In genomic region chr3:50319181-50319871, GRCh38 we compare ENCODE assay signal across 10 cellular contexts. TPM values are rescaled to one million over a fixed set of nuclear protein-coding genes. Genes with fewer than 3 reads are reported as not detected.
DNase-seq lines count a peak whose midpoint lies in the region; ATAC-seq, FAIRE-seq and TF ChIP-seq lines count a peak whose summit lies in the region.
"Had no signal": no experiment of that assay in that cellular context is flagged by ENCODE, and none has a peak within 500 bp of the region (broad histone marks: within the 10 kb centered on the region; RNA-seq: fewer than 3 reads in every experiment).

No MANE protein-coding gene starts in this region.

- no peak overlapping the region for H2BK5ac ChIP-seq in H1 (ENCODE audit: low read depth, low read length)

- CTCF ChIA-PET in H1 (lab: Charles Lee; ENCODE audit: partially characterized antibody) = interaction anchor here (0.6 to 3.9 kb wide), 9 partner anchors 9 to 198 kb away, joined by 3 to 17 read pairs (median 4); partner anchors contain the start of genes HYAL1 and TUSC2

- peaks cover 19 to 35% of the 10 kb centered on the region in 2 experiments for H4K20me1 ChIP-seq in H1 (replicated peaks in 1 of 2; ENCODE audit: control insufficient read depth in 1 of 2, insufficient read depth in 2 of 2, low read length in 2 of 2)
- no peaks in the 10 kb centered on the region for H4K20me1 ChIP-seq in neural cell (ENCODE audit: insufficient read depth)

- H3K36me3 ChIP-seq in ACC112 (ENCODE audit: insufficient read depth, low read length) (peaks cover 10% of the 10 kb centered on the region; the same call in 1 of the 2 replicates), HUES6 (ENCODE audit: control insufficient read depth, insufficient read depth, low read length) (peaks cover 46% of the 10 kb centered on the region), H1 (ENCODE audit: control insufficient read depth in 2 of 4, insufficient read depth in 4 of 4, low read length in 3 of 4) (peaks cover 16 to 34% (median 28%) of the 10 kb centered on the region in 4 experiments), neural cell (ENCODE audit: insufficient read depth, low read length) (no peaks in the 10 kb centered on the region), gastroesophageal sphincter (peaks cover 0 to 53% of the 10 kb centered on the region in 2 donors)

- no peaks in the 10 kb centered on the region for H3K9me2 ChIP-seq in neural cell (ENCODE audit: insufficient read depth, low read length)

- H2BK15ac ChIP-seq in H1 (ENCODE audit: low read length) = 0 out of 2 replicates have a peak overlapping the region, but pooled peaks have one; percentile 55

- no peak overlapping the region; the same call in 1 of the 2 replicates for H4K8ac ChIP-seq in H1 (ENCODE audit: extremely low read depth, insufficient read depth, low read length)

- no peak overlapping the region for H3K14ac ChIP-seq in H1 (ENCODE audit: insufficient read length)

- FAIRE-seq in H1 (lab: Jason Lieb, UNC) = no peak
- FAIRE-seq: small intestine had no signal

- DNase-seq in H1 (ENCODE audit: low read depth in 1 of 2, low spot score in 2 of 2) (no peak), Ammon's horn (ENCODE audit: low spot score) (no peak)
- DNase-seq: activated CD8-positive, alpha-beta memory T cell treated with anti-CD3 and anti-CD28 coated beads for 24 hours; small intestine had no signal

- H4K5ac ChIP-seq in H1 (ENCODE audit: insufficient read length, low read depth, low read length) = no peak overlapping the region

- H3K9ac ChIP-seq in HUES6 (ENCODE audit: low read length) (no peak overlapping the region), H1 (replicated peaks in 1 of 4; ENCODE audit: extremely low read depth in 1 of 4, low read depth in 3 of 4, low read length in 3 of 4) (no peak overlapping the region), neural cell (ENCODE audit: low read length) (no peak overlapping the region)

- no peak for TF ChIP-seq POLR2A in H1 (IDR thresholded peaks at IDR 0.05; ENCODE audit: control extremely low read depth in 1 of 2, low read depth in 2 of 2, low read length in 2 of 2)
- no peak for TF ChIP-seq POLR2A in GM18505 (IDR thresholded peaks at IDR 0.05; ENCODE audit: borderline replicate concordance, extremely low read depth, insufficient read depth, insufficient read length)
- no peak for TF ChIP-seq POLR2A in gastroesophageal sphincter (IDR thresholded peaks at IDR 0.05)

- ATAC-seq in GM18505 (IDR thresholded peaks at IDR 0.05; ENCODE audit: unreplicated experiment) (no peak), gastroesophageal sphincter (no peak), HG03571 (IDR thresholded peaks at IDR 0.05; ENCODE audit: unreplicated experiment) (no peak)

- TF ChIP-seq EP300 in H1 (IDR thresholded peaks at IDR 0.05; ENCODE audit: borderline replicate concordance in 1 of 2, low read depth in 2 of 2, low read length in 2 of 2) (no peak), neural cell (conservative IDR thresholded peaks at IDR 0.05; ENCODE audit: poor library complexity, severe bottlenecking) (no peak), gastroesophageal sphincter (IDR thresholded peaks at IDR 0.05) (no peak)

- H3K27ac ChIP-seq in ACC112 (ENCODE audit: low read depth, low read length) (no peak overlapping the region), HUES6 (ENCODE audit: low read depth, low read length) (no peak overlapping the region), H1 (ENCODE audit: low read depth, low read length) (0 out of 2 replicates have a peak overlapping the region, but pooled peaks have one; percentile 32), neural cell (ENCODE audit: low read length) (no peak overlapping the region), gastroesophageal sphincter (peak overlapping the region in 2 of 4 donors; percentile 4 to 97)

- H3K4me3 ChIP-seq in ACC112 (ENCODE audit: low read depth, low read length) (peak overlapping the region; percentile 84; the same call in 1 of the 2 replicates), HUES6 (ENCODE audit: low read depth, low read length) (peak overlapping the region; percentile 76; the same call in 1 of the 2 replicates), H1 (ENCODE audit: extremely low read depth in 1 of 4, insufficient read depth in 2 of 4, low read depth in 3 of 4, low read length in 4 of 4) (no peak overlapping the region), neural cell (ENCODE audit: low read length) (peak overlapping the region; percentile 93), gastroesophageal sphincter (peak overlapping the region in 1 of 2 donors; percentile 89)

- H3K79me2 ChIP-seq in ACC112 (ENCODE audit: control insufficient read depth, insufficient read depth, low read length, unreplicated experiment) (peaks cover 22% of the 10 kb centered on the region), H1 (ENCODE audit: control insufficient read depth in 1 of 2, insufficient read depth in 2 of 2, low read length in 2 of 2) (peaks cover 0 to 25% of the 10 kb centered on the region in 2 experiments; a peak in 3 of 4 replicates), neural cell (replicated peaks; ENCODE audit: insufficient read depth, low read length) (peaks cover 23% of the 10 kb centered on the region)

- H2BK120ac ChIP-seq in H1 (replicated peaks; ENCODE audit: low read depth, low read length) = no peak overlapping the region

- H3K4ac ChIP-seq in H1 (replicated peaks; ENCODE audit: insufficient read length, low read depth, low read length) = no peak overlapping the region

- no peaks in the 10 kb centered on the region for H3F3A ChIP-seq in neural cell (ENCODE audit: insufficient read depth, low read length, poor library complexity, severe bottlenecking)

- no peak overlapping the region for H4K91ac ChIP-seq in H1 (replicated peaks; ENCODE audit: insufficient read length, low read length)

- peak overlapping the region in 1 of 2 experiments; percentile 97; a peak in 2 of 4 replicates for H3K4me2 ChIP-seq in H1 (ENCODE audit: insufficient read depth in 1 of 2, low read depth in 2 of 2, low read length in 2 of 2)
- no peak overlapping the region for H3K4me2 ChIP-seq in neural cell (ENCODE audit: low read length)

- TF ChIP-seq RAD21 in H1 (IDR thresholded peaks at IDR 0.05 in 1 of 2, conservative IDR thresholded peaks at IDR 0.05 in 1 of 2; ENCODE audit: low read depth in 2 of 2, low read length in 2 of 2) (no peak), neural cell (conservative IDR thresholded peaks at IDR 0.05) (no peak)

- H3K56ac ChIP-seq in H1 (replicated peaks; ENCODE audit: insufficient read length, low read depth, low read length) = no peak overlapping the region

- 96% methylated on average over 15 of the region's 15 CpGs; no CpG with 5 or more reads in 1 of the 2 experiments for WGBS in H1 (ENCODE audit: extremely low coverage in 1 of 2, insufficient coverage in 1 of 2, insufficient read length in 1 of 2, insufficient replicate concordance in 2 of 2, low coverage in 1 of 2, low lambda C conversion rate in 2 of 2, missing lambda C conversion rate in 1 of 2), 2 experiments
- 81 to 85% methylated on average over 5 to 9 of the region's 15 CpGs for WGBS in gastroesophageal sphincter (ENCODE audit: low coverage in 1 of 2), 2 donors

- H3K9me3 ChIP-seq in HUES6 (ENCODE audit: control insufficient read depth, insufficient read depth, low read depth, low read length) (no peaks in the 10 kb centered on the region), H1 (ENCODE audit: insufficient read depth in 2 of 2, low read depth in 1 of 2, low read length in 1 of 2) (no peaks in the 10 kb centered on the region), neural cell (ENCODE audit: low read length) (no peaks in the 10 kb centered on the region), gastroesophageal sphincter (no peaks in the 10 kb centered on the region)

- TF ChIP-seq CTCF in H1 (IDR thresholded peaks at IDR 0.05; ENCODE audit: control extremely low read depth in 1 of 3, insufficient read depth in 1 of 3, low read depth in 1 of 3, low read length in 3 of 3) (no peak), neural cell (IDR thresholded peaks at IDR 0.05; ENCODE audit: poor library complexity, severe bottlenecking) (no peak), gastroesophageal sphincter (IDR thresholded peaks at IDR 0.05) (no peak)

- H2AK5ac ChIP-seq in H1 (ENCODE audit: low read depth, low read length) = no peak overlapping the region

- H3K27me3 ChIP-seq in ACC112 (ENCODE audit: insufficient read depth, low read length) = no peaks in the 10 kb centered on the region
- H3K27me3 ChIP-seq in HUES6 (ENCODE audit: control insufficient read depth, insufficient read depth, low read length) = no peaks in the 10 kb centered on the region
- H3K27me3 ChIP-seq in H1 (replicated peaks in 1 of 4; ENCODE audit: control insufficient read depth in 3 of 4, extremely low read depth in 1 of 4, insufficient read depth in 3 of 4, low read length in 3 of 4) = no peaks in the 10 kb centered on the region
- no peaks in the 10 kb centered on the region for H3K27me3 ChIP-seq in neural cell (ENCODE audit: insufficient read depth, low read depth, low read length)
- H3K27me3 ChIP-seq in gastroesophageal sphincter = no peaks in the 10 kb centered on the region

- peaks cover 17% of the 10 kb centered on the region for H3K23me2 ChIP-seq in H1 (ENCODE audit: low read depth, low read length)

- POLR2A ChIA-PET in H1 (lab: Charles Lee; ENCODE audit: partially characterized antibody) = interaction anchor here (0.8 to 12.6 kb wide), 7 partner anchors 10 to 68 kb away, joined by 3 to 149 read pairs (median 5); partner anchors contain the start of genes HYAL1, HYAL3, NAA80 and TUSC2

- H3K79me1 ChIP-seq in H1 (ENCODE audit: low read depth, low read length) = peaks cover 20% of the 10 kb centered on the region

- H2BK12ac ChIP-seq in H1 (ENCODE audit: low read depth, low read length) = no peak overlapping the region

- H2AFZ ChIP-seq in ACC112 (ENCODE audit: low read length, unreplicated experiment) = no peak overlapping the region
- no peak overlapping the region for H2AFZ ChIP-seq in H1 (ENCODE audit: low read length)
- H2AFZ ChIP-seq in neural cell (ENCODE audit: low read depth, low read length) = no peak overlapping the region

- H3K4me1 ChIP-seq in ACC112 (ENCODE audit: control insufficient read depth, insufficient read depth, low read length, unreplicated experiment) = peaks cover 40% of the 10 kb centered on the region
- peaks cover 36% of the 10 kb centered on the region for H3K4me1 ChIP-seq in HUES6 (ENCODE audit: control insufficient read depth, insufficient read depth, low read length)
- peaks cover 0 to 33% (median 19%) of the 10 kb centered on the region in 4 experiments; a peak in 6 of 7 replicates for H3K4me1 ChIP-seq in H1 (replicated peaks in 1 of 4; ENCODE audit: control insufficient read depth in 3 of 4, insufficient read depth in 4 of 4, low read length in 3 of 4)
- H3K4me1 ChIP-seq in gastroesophageal sphincter = peaks cover 0 to 74% (median 44%) of the 10 kb centered on the region in 3 donors

- no peak overlapping the region for H3K23ac ChIP-seq in H1 (ENCODE audit: insufficient read length)

- H3K18ac ChIP-seq in H1 (ENCODE audit: extremely low read depth, low read length) = no peak overlapping the region

- no peak overlapping the region for H2BK20ac ChIP-seq in H1 (ENCODE audit: low read length)

RNA-seq across cellular contexts. Expression of gene HYAL2, which starts 3.2 kb away (rescaled TPM):
- total RNA-seq in H1 (2021; fragmentation: NEBNext Ultra II Directional; extraction: Animal tissue kit (Norgen Biotek cat#: 25700)) = 51.9 and 52.2 TPM in 2 replicates
- 176 and 199 TPM in 2 replicates for polyA plus RNA-seq in H1 (2011; rRNA removed)
- polyA plus RNA-seq in H1 (2011; cell fraction: cytosol; rRNA removed) = 123 TPM
- 151 TPM for polyA plus RNA-seq in H1 (2011; cell fraction: nucleus; rRNA removed)
- 31.1 to 66.1 TPM (median 59.2 TPM) in 4 replicates for polyA plus RNA-seq in H1 (2012, experiment 1 of 2)
- polyA plus RNA-seq in H1 (2012, experiment 2 of 2) = 59.1 TPM
- polyA plus RNA-seq in H1 (2013, experiment 1 of 2) = 78.6 TPM
- polyA plus RNA-seq in H1 (2013, experiment 2 of 2) = 81.3 TPM
- 73.6 and 96.1 TPM in 2 replicates for polyA minus RNA-seq in H1 (2011; rRNA and poly(A)+ RNA removed)
- polyA minus RNA-seq in H1 (2011; cell fraction: cytosol; rRNA and poly(A)+ RNA removed) = 48.2 TPM
- polyA minus RNA-seq in H1 (2011; cell fraction: nucleus; rRNA and poly(A)+ RNA removed) = 64.4 TPM
- polyA plus RNA-seq in neural cell = 116 and 138 TPM in 2 replicates
- 84.5 and 95.7 TPM in 2 replicates for polyA minus RNA-seq in neural cell
- 10 to 100 TPM; 37.2 to 87.0 (median 74.8) TPM for total RNA-seq in gastroesophageal sphincter

RNA-seq across cellular contexts. Expression of gene TUSC2, which starts 8.7 kb away (rescaled TPM):
- 30.8 and 33.3 TPM in 2 replicates for total RNA-seq in H1 (2021; fragmentation: NEBNext Ultra II Directional; extraction: Animal tissue kit (Norgen Biotek cat#: 25700))
- polyA plus RNA-seq in H1 (2011; rRNA removed) (65.4 and 73.6 TPM in 2 replicates), neural cell (88.8 and 106 TPM in 2 replicates)
- polyA plus RNA-seq in H1 (2011; cell fraction: cytosol; rRNA removed) = 61.2 TPM
- polyA plus RNA-seq in H1 (2011; cell fraction: nucleus; rRNA removed) = 48.4 TPM
- polyA plus RNA-seq in H1 (2012, experiment 1 of 2) = 37.2 to 43.9 TPM (median 39.9 TPM) in 4 replicates
- polyA plus RNA-seq in H1 (2012, experiment 2 of 2) = 39.5 TPM
- 27.0 TPM for polyA plus RNA-seq in H1 (2013, experiment 1 of 2)
- 26.3 TPM for polyA plus RNA-seq in H1 (2013, experiment 2 of 2)
- polyA minus RNA-seq in H1 (2011; rRNA and poly(A)+ RNA removed) = 23.2 and 29.9 TPM in 2 replicates
- 10.8 TPM for polyA minus RNA-seq in H1 (2011; cell fraction: cytosol; rRNA and poly(A)+ RNA removed)
- polyA minus RNA-seq in H1 (2011; cell fraction: nucleus; rRNA and poly(A)+ RNA removed) = 14.3 TPM
- 28.6 and 35.3 TPM in 2 replicates for polyA minus RNA-seq in neural cell
- 10 to 100 TPM; 23.8 to 36.2 (median 31.3) TPM for total RNA-seq in gastroesophageal sphincter

RNA-seq across cellular contexts. Expression of gene HYAL1, which starts 16.0 kb away (rescaled TPM):
- 1.7 and 2.0 TPM in 2 replicates for total RNA-seq in H1 (2021; fragmentation: NEBNext Ultra II Directional; extraction: Animal tissue kit (Norgen Biotek cat#: 25700))
- polyA plus RNA-seq in H1 (2011; rRNA removed) (5.4 and 9.1 TPM in 2 replicates), neural cell (2.2 and 4.7 TPM in 2 replicates)
- polyA plus RNA-seq in H1 (2011; cell fraction: cytosol; rRNA removed) = 5.7 TPM
- 6.6 TPM for polyA plus RNA-seq in H1 (2011; cell fraction: nucleus; rRNA removed)
- polyA plus RNA-seq in H1 (2012, experiment 1 of 2) = 3.9 to 4.4 TPM (median 4.0 TPM) in 4 replicates
- polyA plus RNA-seq in H1 (2012, experiment 2 of 2) = 2.7 TPM
- polyA plus RNA-seq in H1 (2013, experiment 1 of 2) = 4.9 TPM
- polyA plus RNA-seq in H1 (2013, experiment 2 of 2) = 4.1 TPM
- polyA minus RNA-seq in H1 (2011; rRNA and poly(A)+ RNA removed) = 5.0 and 5.9 TPM in 2 replicates
- polyA minus RNA-seq in H1 (2011; cell fraction: cytosol; rRNA and poly(A)+ RNA removed) = 4.9 TPM
- polyA minus RNA-seq in H1 (2011; cell fraction: nucleus; rRNA and poly(A)+ RNA removed) = 6.2 TPM
- polyA minus RNA-seq in neural cell = 3.2 and 3.6 TPM in 2 replicates
- total RNA-seq in gastroesophageal sphincter = 10 to 100 TPM in 2 of 4 donors, 1 to 10 TPM in 2; 4.8 to 12.3 (median 7.9) TPM

RNA-seq across cellular contexts. Expression of gene HYAL3, which starts 20.1 kb away (rescaled TPM):
- 3.2 and 4.9 TPM in 2 replicates for total RNA-seq in H1 (2021; fragmentation: NEBNext Ultra II Directional; extraction: Animal tissue kit (Norgen Biotek cat#: 25700))
- polyA plus RNA-seq in H1 (2011; rRNA removed) (12.2 and 13.0 TPM in 2 replicates), neural cell (8.8 and 9.1 TPM in 2 replicates)
- 7.5 TPM for polyA plus RNA-seq in H1 (2011; cell fraction: cytosol; rRNA removed)
- 9.4 TPM for polyA plus RNA-seq in H1 (2011; cell fraction: nucleus; rRNA removed)
- polyA plus RNA-seq in H1 (2012, experiment 1 of 2) = 3.3 to 4.6 TPM (median 4.3 TPM) in 4 replicates
- polyA plus RNA-seq in H1 (2012, experiment 2 of 2) = 6.7 TPM
- 3.5 TPM for polyA plus RNA-seq in H1 (2013, experiment 1 of 2)
- 3.8 TPM for polyA plus RNA-seq in H1 (2013, experiment 2 of 2)
- 2.1 and 6.2 TPM in 2 replicates for polyA minus RNA-seq in H1 (2011; rRNA and poly(A)+ RNA removed)
- polyA minus RNA-seq in H1 (2011; cell fraction: cytosol; rRNA and poly(A)+ RNA removed) = 5.6 TPM
- 5.2 TPM for polyA minus RNA-seq in H1 (2011; cell fraction: nucleus; rRNA and poly(A)+ RNA removed)
- polyA minus RNA-seq in neural cell = 2.7 and 6.1 TPM in 2 replicates
- total RNA-seq in gastroesophageal sphincter = 1 to 10 TPM; 2.4 to 8.8 (median 4.0) TPM

RNA-seq across cellular contexts. Expression of gene NAA80, which starts 20.1 kb away (rescaled TPM):
- total RNA-seq in H1 (2021; fragmentation: NEBNext Ultra II Directional; extraction: Animal tissue kit (Norgen Biotek cat#: 25700)) = 10.1 and 11.3 TPM in 2 replicates
- polyA plus RNA-seq in H1 (2011; rRNA removed) (16.7 and 23.9 TPM in 2 replicates), neural cell (4.6 and 5.3 TPM in 2 replicates)
- polyA plus RNA-seq in H1 (2011; cell fraction: cytosol; rRNA removed) = 12.0 TPM
- polyA plus RNA-seq in H1 (2011; cell fraction: nucleus; rRNA removed) = 36.5 TPM
- 5.4 to 12.0 TPM (median 10.1 TPM) in 4 replicates for polyA plus RNA-seq in H1 (2012, experiment 1 of 2)
- polyA plus RNA-seq in H1 (2012, experiment 2 of 2) = 10.8 TPM
- 10.9 TPM for polyA plus RNA-seq in H1 (2013, experiment 1 of 2)
- polyA plus RNA-seq in H1 (2013, experiment 2 of 2) = 11.2 TPM
- polyA minus RNA-seq in H1 (2011; rRNA and poly(A)+ RNA removed) = 7.2 and 13.4 TPM in 2 replicates
- polyA minus RNA-seq in H1 (2011; cell fraction: cytosol; rRNA and poly(A)+ RNA removed) = 3.4 TPM
- polyA minus RNA-seq in H1 (2011; cell fraction: nucleus; rRNA and poly(A)+ RNA removed) = 15.6 TPM
- polyA minus RNA-seq in neural cell = 7.1 and 8.6 TPM in 2 replicates
- total RNA-seq in gastroesophageal sphincter = 10 to 100 TPM in 1 of 4 donors, 1 to 10 TPM in 3; 4.2 to 12.3 (median 7.9) TPM

Comparison
In these comparisons a context has a peak if more than half of its experiments do, and no peak if none do; other contexts are left out.
1. H3K4me3 ChIP-seq: peak in ACC112 (single experiment), HUES6 (single experiment) and neural cell (single experiment); none in H1 (0 of 4).